ENCODE assay signal across 30 cellular contexts in the genomic region with DNA sequence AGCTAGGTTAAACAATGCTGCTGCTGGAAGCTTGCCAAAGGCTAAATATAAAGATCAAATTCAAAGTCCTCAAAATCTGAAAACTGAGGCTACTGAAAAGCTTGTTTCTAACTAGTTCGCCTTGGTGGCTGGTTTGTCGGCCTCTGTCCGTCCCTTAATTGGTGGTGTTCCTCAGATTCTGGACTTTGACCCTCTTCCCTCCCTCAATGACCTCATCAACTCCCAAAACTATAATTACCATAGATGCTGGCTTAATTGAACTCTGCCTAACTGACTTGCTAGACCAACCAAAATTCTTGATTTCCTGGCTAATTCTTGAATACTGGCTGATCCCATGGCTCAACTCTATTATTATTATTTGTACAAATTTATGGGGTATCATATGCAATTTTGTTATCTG. TPM values are rescaled to one million over a fixed set of nuclear protein-coding genes. Genes with fewer than 3 reads are reported as not detected.
DNase-seq lines count a peak whose midpoint lies in the region; TF ChIP-seq lines count a peak whose summit lies in the region.
"Had no signal": no experiment of that assay in that cellular context is flagged by ENCODE, and none has a peak within 500 bp of the region (broad histone marks: within the 10 kb centered on the region; RNA-seq: fewer than 3 reads in every experiment).

No MANE protein-coding gene starts in this region.

- peaks cover 17% of the 10 kb centered on the region for H3K4me1 Mint-ChIP-seq in activated CD4-positive, alpha-beta T cell treated with anti-CD3 and anti-CD28 coated beads, Interleukin-2, amount 10 ng/mL, durations not matched to agents 24 days and 14 days

- no peak overlapping the region for H3K4me3 Mint-ChIP-seq in activated CD4-positive, alpha-beta T cell treated with anti-CD3 and anti-CD28 coated beads, Interleukin-2, amount 10 ng/mL, durations not matched to agents 24 days and 14 days
- H3K4me3 Mint-ChIP-seq: activated T-cell treated with anti-CD3 and anti-CD28 coated beads, Interleukin-2, amount 50 U/mL, for 72 hours; endodermal cell; naive thymus-derived CD4-positive, alpha-beta T cell had no signal

- no peaks in the 10 kb centered on the region for H3K9me3 ChIP-seq in hepatocyte (ENCODE audit: low read depth)
- H3K9me3 ChIP-seq in smooth muscle cell (replicated peaks; ENCODE audit: low read depth) = no peaks in the 10 kb centered on the region
- H3K9me3 ChIP-seq: ascending aorta, BE2C, MG63, neutrophil, sigmoid colon, tibial artery had no signal

- H3K27me3 Mint-ChIP-seq in activated CD4-positive, alpha-beta T cell treated with anti-CD3 and anti-CD28 coated beads, Interleukin-2, amount 10 ng/mL, durations not matched to agents 24 days and 14 days = no peaks in the 10 kb centered on the region
- H3K27me3 Mint-ChIP-seq: naive thymus-derived CD4-positive, alpha-beta T cell; progenitor cell of endocrine pancreas had no signal

- TF ChIP-seq CTCF in hepatocyte (IDR thresholded peaks at IDR 0.05; ENCODE audit: poor library complexity) (no peak), smooth muscle cell (IDR thresholded peaks at IDR 0.05; ENCODE audit: borderline replicate concordance, insufficient read depth, poor library complexity, severe bottlenecking) (no peak)

- no peaks in the 10 kb centered on the region for H3K27me3 ChIP-seq in hepatocyte
- no peaks in the 10 kb centered on the region for H3K27me3 ChIP-seq in smooth muscle cell (ENCODE audit: low read depth)
- H3K27me3 ChIP-seq: ascending aorta, BE2C, cardiac muscle cell, MG63, neutrophil, sigmoid colon, tibial artery had no signal

- DNase-seq in activated CD4-positive, alpha-beta T cell treated with anti-CD3 and anti-CD28 coated beads, Interleukin-2, amount 10 ng/mL, durations not matched to agents 24 days and 14 days = peak; percentile 33
- no peak for DNase-seq in activated CD4-positive, alpha-beta T cell treated with anti-CD3 and anti-CD28 coated beads for 48 hours
- DNase-seq in SW480 (ENCODE audit: low spot score) (peak; percentile 16), hepatocyte (ENCODE audit: low spot score) (no peak), smooth muscle cell (lab: John Stamatoyannopoulos, UW; ENCODE audit: unreplicated experiment) (no peak), NCI-H128 (lab: John Stamatoyannopoulos, UW; ENCODE audit: unreplicated experiment) (no peak), NOMO-1 (lab: John Stamatoyannopoulos, UW; ENCODE audit: unreplicated experiment in 2 of 2) (no peak), NCI-H187 treated with DMSO at 0.1 percent for 48 hours (lab: John Stamatoyannopoulos, UW) (no peak)
- DNase-seq: ACHN; activated CD4-positive, alpha-beta T cell treated with anti-CD3 and anti-CD28 coated beads, Interleukin-2, amount 50 U/mL, for 48 hours; BE2C; DMS 273 treated with DMSO at 0.1 percent for 48 hours; endodermal cell; head of caudate nucleus; islet precursor cell; KBM-7; MG63; midbrain; naive thymus-derived CD4-positive, alpha-beta T cell; NCI-H2081 treated with DMSO at 0.1 percent for 48 hours; sigmoid colon; stimulated activated CD4-positive, alpha-beta T cell treated with anti-CD3 and anti-CD28 coated beads, Interleukin-4, amount 100 ng/mL, for 4 hours; tibial artery had no signal

- H3K9ac ChIP-seq in smooth muscle cell (ENCODE audit: low read depth) = no peak overlapping the region

- H2AFZ ChIP-seq in hepatocyte = no peak overlapping the region
- H2AFZ ChIP-seq in smooth muscle cell (ENCODE audit: low read depth) = no peak overlapping the region

- peaks cover under 1% of the 10 kb centered on the region for H3K36me3 Mint-ChIP-seq in activated CD4-positive, alpha-beta T cell treated with anti-CD3 and anti-CD28 coated beads, Interleukin-2, amount 10 ng/mL, durations not matched to agents 24 days and 14 days (ENCODE audit: low read depth)

- H3K9me2 ChIP-seq in hepatocyte (replicated peaks; ENCODE audit: insufficient read depth) = no peaks in the 10 kb centered on the region

- H3K4me3 ChIP-seq in hepatocyte (no peak overlapping the region), smooth muscle cell (no peak overlapping the region)
- H3K4me3 ChIP-seq: ascending aorta, cardiac muscle cell, coronary artery, MG63, sigmoid colon, SK-N-MC, tibial artery had no signal

- H3K79me2 ChIP-seq in hepatocyte = peaks cover 98% of the 10 kb centered on the region
- H3K79me2 ChIP-seq in smooth muscle cell (ENCODE audit: low read depth) = peaks cover 89% of the 10 kb centered on the region

- no peaks in the 10 kb centered on the region for H3K9me3 Mint-ChIP-seq in activated CD4-positive, alpha-beta T cell treated with anti-CD3 and anti-CD28 coated beads, Interleukin-2, amount 10 ng/mL, durations not matched to agents 24 days and 14 days
- H3K9me3 Mint-ChIP-seq: activated T-cell treated with anti-CD3 and anti-CD28 coated beads, Interleukin-2, amount 50 U/mL, for 72 hours; endodermal cell; naive thymus-derived CD4-positive, alpha-beta T cell had no signal

- H3K4me2 ChIP-seq in hepatocyte (peak overlapping the region; percentile 11), smooth muscle cell (no peak overlapping the region)

- H3K36me3 ChIP-seq in hepatocyte (replicated peaks; ENCODE audit: insufficient read depth, low read depth) = no peaks in the 10 kb centered on the region
- no peaks in the 10 kb centered on the region for H3K36me3 ChIP-seq in smooth muscle cell (ENCODE audit: low read depth)
- H3K36me3 ChIP-seq: ascending aorta, BE2C, cardiac muscle cell, MG63, neutrophil, sigmoid colon, tibial artery had no signal

- H3K27ac ChIP-seq in hepatocyte (peak overlapping the region; percentile 0), smooth muscle cell (ENCODE audit: low read depth) (peak overlapping the region; percentile 4)
- H3K27ac ChIP-seq: ascending aorta, cardiac muscle cell, coronary artery, neutrophil, SK-N-MC, tibial artery had no signal

- peaks cover 22% of the 10 kb centered on the region for H3K4me1 ChIP-seq in hepatocyte (ENCODE audit: insufficient read depth)
- H3K4me1 ChIP-seq in smooth muscle cell (ENCODE audit: low read depth) = peaks cover 8% of the 10 kb centered on the region
- H3K4me1 ChIP-seq: BE2C had no signal

- H4K20me1 ChIP-seq in hepatocyte (ENCODE audit: insufficient read depth, poor library complexity, severe bottlenecking) (peaks cover 64% of the 10 kb centered on the region), smooth muscle cell (ENCODE audit: low read depth) (peaks cover 97% of the 10 kb centered on the region)

- 56% methylated on average over 3 of the region's 3 CpGs for WGBS in hepatocyte (ENCODE audit: low lambda C conversion rate, missing lambda C conversion rate)
- 78% methylated on average over 3 of the region's 3 CpGs for WGBS in smooth muscle cell (ENCODE audit: low lambda C conversion rate)

- H3K27ac Mint-ChIP-seq in activated CD4-positive, alpha-beta T cell treated with anti-CD3 and anti-CD28 coated beads, Interleukin-2, amount 10 ng/mL, durations not matched to agents 24 days and 14 days = no peak overlapping the region
- H3K27ac Mint-ChIP-seq: activated T-cell treated with anti-CD3 and anti-CD28 coated beads, Interleukin-2, amount 50 U/mL, for 72 hours; endodermal cell; naive thymus-derived CD4-positive, alpha-beta T cell; progenitor cell of endocrine pancreas had no signal

- intact Hi-C loops in activated CD4-positive, alpha-beta T cell treated with anti-CD3 and anti-CD28 coated beads, Interleukin-2, amount 10 ng/mL, durations not matched to agents 24 days and 14 days (cut with micrococcal nuclease) = loop anchor here (5.0 to 10.0 kb wide), 3 partner anchors 36 to 1343 kb away; no protein-coding TSS in a partner anchor

- H3F3A ChIP-seq in smooth muscle cell (ENCODE audit: low read depth) = no peaks in the 10 kb centered on the region

RNA-seq across cellular contexts. Expression of gene ARHGAP21, which starts 15.6 kb away (rescaled TPM):
- total RNA-seq in activated CD4-positive, alpha-beta T cell treated with anti-CD3 and anti-CD28 coated beads, Interleukin-2, amount 10 ng/mL, durations not matched to agents 24 days and 14 days = 46.7 and 56.6 TPM in 2 replicates
- total RNA-seq in hepatocyte = 69.2 and 70.2 TPM in 2 replicates
- 15.1 and 17.8 TPM in 2 replicates for polyA plus RNA-seq in hepatocyte
- 59.1 and 66.0 TPM in 2 replicates for total RNA-seq in smooth muscle cell
- 8.9 and 11.8 TPM in 2 replicates for polyA plus RNA-seq in smooth muscle cell

Comparison
In these comparisons a context has a peak if more than half of its experiments do, and no peak if none do; other contexts are left out.
1. DNase-seq: peak in activated CD4-positive, alpha-beta T cell treated with anti-CD3 and anti-CD28 coated beads, Interleukin-2, amount 10 ng/mL, durations not matched to agents 24 days and 14 days (single experiment) and SW480 (single experiment); none in activated CD4-positive, alpha-beta T cell treated with anti-CD3 and anti-CD28 coated beads for 48 hours (single experiment), hepatocyte (single experiment), smooth muscle cell (single experiment), NCI-H128 (single experiment), NOMO-1 (0 of 2) and NCI-H187 treated with DMSO at 0.1 percent for 48 hours (single experiment).